In genomic region chr1:35058990-35059389, GRCh38 we compare ENCODE assay signal across 3 cellular contexts.
TF ChIP-seq lines count a peak whose summit lies in the region.

No MANE protein-coding gene starts in this region.

TF ChIP-seq in HepG2, 621 proteins besides CTCF, POLR2A, EP300 and RAD21:
- TF ChIP-seq ATF7 (IDR thresholded peaks at IDR 0.05) (0 out of 2 replicates have a peak, but pooled peaks have one; percentile 5), ATF7 (CRISPR knock-in tag; IDR thresholded peaks at IDR 0.05) (no peak), ATF2 (CRISPR knock-in tag; IDR thresholded peaks at IDR 0.05) (no peak), E2F5 (CRISPR knock-in tag; conservative IDR thresholded peaks at IDR 0.05) (no peak), CREB1 (IDR thresholded peaks at IDR 0.05) (peak; percentile 51), CREB1 (CRISPR knock-in tag; IDR thresholded peaks at IDR 0.05) (no peak), SNAPC4 (CRISPR knock-in tag; IDR thresholded peaks at IDR 0.05) (no peak)

TF ChIP-seq in K562, 482 proteins besides CTCF, POLR2A, EP300 and RAD21:
- no peak for TF ChIP-seq DMBX1 (CRISPR knock-in tag; IDR thresholded peaks at IDR 0.05; ENCODE audit: borderline replicate concordance)
- no peak for TF ChIP-seq ATF1 (CRISPR knock-in tag; IDR thresholded peaks at IDR 0.05)
- peak; percentile 44; the same call in 1 of the 2 replicates for TF ChIP-seq ATF1 (tag; IDR thresholded peaks at IDR 0.05)
- TF ChIP-seq RBM22 (IDR thresholded peaks at IDR 0.05; ENCODE audit: low read depth, low read length, poor library complexity, severe bottlenecking), result no peak
- TF ChIP-seq MCM7 (IDR thresholded peaks at IDR 0.05), result no peak
- TF ChIP-seq HDAC2 (IDR thresholded peaks at IDR 0.05), result no peak
- no peak for TF ChIP-seq CBX1 (IDR thresholded peaks at IDR 0.05; ENCODE audit: low read depth)
- peak; percentile 28; the same call in 1 of the 2 replicates for TF ChIP-seq ATF3 (IDR thresholded peaks at IDR 0.05)
- TF ChIP-seq ATF3 (CRISPR knock-in tag; conservative IDR thresholded peaks at IDR 0.05), result no peak
- TF ChIP-seq ZBTB34 (CRISPR knock-in tag; IDR thresholded peaks at IDR 0.05), result no peak
- TF ChIP-seq HBP1 (CRISPR knock-in tag; IDR thresholded peaks at IDR 0.05), result no peak
- no peak for TF ChIP-seq EWSR1 (IDR thresholded peaks at IDR 0.05; ENCODE audit: borderline replicate concordance, low read depth, partially characterized antibody)

TF ChIP-seq in SK-N-SH, 30 proteins besides CTCF, POLR2A, EP300 and RAD21:
- TF ChIP-seq NRF1 (IDR thresholded peaks at IDR 0.05; ENCODE audit: low read depth, low read length) (no peak), IRF3 (IDR thresholded peaks at IDR 0.05; ENCODE audit: low read depth, low read length) (no peak), ZBTB33 (IDR thresholded peaks at IDR 0.05; ENCODE audit: borderline replicate concordance, low read depth) (no peak), SMC3 (IDR thresholded peaks at IDR 0.05; ENCODE audit: low read depth, low read length) (no peak), MEF2A (IDR thresholded peaks at IDR 0.05; ENCODE audit: borderline replicate concordance, low read depth) (no peak), MXI1 (IDR thresholded peaks at IDR 0.05; ENCODE audit: low read depth, low read length) (no peak), GATA2 (CRISPR knock-in tag; IDR thresholded peaks at IDR 0.05) (no peak), MAX (IDR thresholded peaks at IDR 0.05; ENCODE audit: low read depth) (no peak), FOSL2 (IDR thresholded peaks at IDR 0.05; ENCODE audit: borderline replicate concordance, low read depth) (no peak), USF2 (IDR thresholded peaks at IDR 0.05; ENCODE audit: borderline replicate concordance, low read depth, low read length) (no peak), ELF1 (IDR thresholded peaks at IDR 0.05) (no peak), RFX5 (IDR thresholded peaks at IDR 0.05; ENCODE audit: low read length) (no peak), YY1 (IDR thresholded peaks at IDR 0.05; ENCODE audit: low read depth) (no peak), TCF12 (IDR thresholded peaks at IDR 0.05) (no peak), FOXM1 (IDR thresholded peaks at IDR 0.05; ENCODE audit: low read depth) (no peak), EZH2phosphoT487 (IDR thresholded peaks at IDR 0.05; ENCODE audit: borderline replicate concordance, low read depth) (no peak), NFIC (IDR thresholded peaks at IDR 0.05; ENCODE audit: borderline replicate concordance) (no peak), REST (IDR thresholded peaks at IDR 0.05; ENCODE audit: low read depth, low read length) (no peak)
